Comparison of ENCODE assay signal across 12 cellular contexts in the genomic region with DNA sequence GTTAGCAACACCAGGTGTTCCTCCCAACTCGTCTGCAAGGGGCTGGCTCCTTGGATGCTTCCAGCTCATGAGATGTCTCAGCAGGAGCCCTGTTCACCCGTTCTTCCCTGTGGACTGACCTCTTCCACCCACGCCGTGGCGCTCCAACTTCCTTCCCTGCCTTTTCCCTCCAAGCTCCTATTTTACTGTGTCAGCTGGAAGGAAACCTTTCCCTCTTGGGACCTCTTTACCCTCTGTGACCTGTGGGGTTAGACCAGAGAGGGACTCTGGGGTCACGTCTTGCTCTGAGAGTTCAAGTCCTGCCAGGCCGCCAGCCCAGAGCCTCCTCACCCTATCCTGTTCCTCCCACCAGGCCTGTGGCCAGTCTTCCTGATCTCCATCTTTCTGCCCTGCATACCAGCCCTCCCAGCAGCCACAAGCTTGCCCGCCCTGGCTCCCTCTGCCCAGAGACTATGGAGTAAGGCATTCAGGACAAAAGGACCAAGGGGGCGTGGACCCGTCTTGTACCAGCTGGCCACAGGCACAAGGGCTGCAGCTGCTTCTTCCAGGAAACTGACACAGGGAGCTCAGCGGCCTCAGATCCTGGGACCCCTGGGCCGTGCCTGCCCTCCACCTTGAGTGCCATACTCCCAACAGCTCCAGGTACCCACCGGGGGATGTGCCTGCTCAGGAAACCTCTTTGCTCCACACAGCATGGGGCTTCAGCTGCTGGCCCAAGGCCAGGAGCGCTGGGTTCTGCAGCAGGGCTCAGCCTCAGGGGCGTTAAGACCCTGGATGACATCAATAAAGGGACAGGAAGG. TPM values are rescaled to one million over a fixed set of nuclear protein-coding genes. Genes with fewer than 3 reads are reported as not detected.
DNase-seq lines count a peak whose midpoint lies in the region; ATAC-seq and TF ChIP-seq lines count a peak whose summit lies in the region.
"Had no signal": no experiment of that assay in that cellular context is flagged by ENCODE, and none has a peak within 500 bp of the region (broad histone marks: within the 10 kb centered on the region; RNA-seq: fewer than 3 reads in every experiment).

No MANE protein-coding gene starts in this region.

- peaks cover 9% of the 10 kb centered on the region for H3K27me3 Mint-ChIP-seq in activated CD4-positive, alpha-beta memory T cell treated with anti-CD3 and anti-CD28 coated beads for 36 hours

- H3K4me1 ChIP-seq in heart left ventricle, result peaks cover 2 to 40% (median 21%) of the 10 kb centered on the region in 12 donors

- H3K9me3 ChIP-seq in heart left ventricle, result no peaks in the 10 kb centered on the region

- no peak for TF ChIP-seq CTCF in heart left ventricle (IDR thresholded peaks at IDR 0.05)

- peaks cover 0 to 21% (median 0%) of the 10 kb centered on the region in 9 donors for H3K36me3 ChIP-seq in heart left ventricle

- peak overlapping the region; percentile 18 for H3K4me3 Mint-ChIP-seq in activated CD4-positive, alpha-beta memory T cell treated with anti-CD3 and anti-CD28 coated beads for 36 hours

- TF ChIP-seq POLR2A in GM18526 (IDR thresholded peaks at IDR 0.05; ENCODE audit: extremely low read depth, insufficient read length) (peak; percentile 7), heart left ventricle (IDR thresholded peaks at IDR 0.05) (no peak)

- no peaks in the 10 kb centered on the region for H3K9me3 Mint-ChIP-seq in activated CD4-positive, alpha-beta memory T cell treated with anti-CD3 and anti-CD28 coated beads for 36 hours
- H3K9me3 Mint-ChIP-seq: naive B cell had no signal

- peaks cover 25% of the 10 kb centered on the region for H3K4me1 Mint-ChIP-seq in activated CD4-positive, alpha-beta memory T cell treated with anti-CD3 and anti-CD28 coated beads for 36 hours (ENCODE audit: low read depth)

- no peak overlapping the region for H3K27ac ChIP-seq in heart left ventricle

- CTCF ChIA-PET in activated CD4-positive, alpha-beta memory T cell treated with anti-CD3 and anti-CD28 coated beads for 36 hours (lab: Charles Lee), result interaction anchor here (0.7 to 1.0 kb wide), 4 partner anchors 9 to 11 kb away, joined by 3 to 4 read pairs (median 3); no protein-coding TSS in a partner anchor

- no peak overlapping the region for H3K4me3 ChIP-seq in heart left ventricle

- peaks cover 8 to 13% (median 11%) of the 10 kb centered on the region in 9 donors for H3K27me3 ChIP-seq in heart left ventricle

- peaks cover 35% of the 10 kb centered on the region for H3K36me3 Mint-ChIP-seq in activated CD4-positive, alpha-beta memory T cell treated with anti-CD3 and anti-CD28 coated beads for 36 hours
- H3K36me3 Mint-ChIP-seq: naive B cell had no signal

- peak; percentile 35 to 41 for DNase-seq in NCI-H2081 (lab: John Stamatoyannopoulos, UW)
- DNase-seq in NCI-H2081 treated with DMSO at 0.1 percent for 48 hours (lab: John Stamatoyannopoulos, UW), result no peak
- DNase-seq in activated CD4-positive, alpha-beta memory T cell treated with anti-CD3 and anti-CD28 coated beads for 36 hours, result no peak
- peak; percentile 87 for DNase-seq in mesenteric fat pad (ENCODE audit: low spot score)
- DNase-seq in heart left ventricle, result no peak
- no peak for DNase-seq in ureter (ENCODE audit: low spot score)
- DNase-seq: IMR-90, naive B cell, NCI-H2029, trophoblast cell had no signal

- whole genome bisulfite sequencing in heart left ventricle, 4 donors, result 75 to 79% (median 78%) methylated on average over 11 to 15 of the region's 15 CpGs

- POLR2A ChIA-PET in activated CD4-positive, alpha-beta memory T cell treated with anti-CD3 and anti-CD28 coated beads for 36 hours (lab: Charles Lee), result interaction anchor here (0.7 to 1.1 kb wide), 3 partner anchors 8 to 51 kb away, joined by 3 to 4 read pairs (median 3); a partner anchor contains a TSS

- intact Hi-C loops in activated CD4-positive, alpha-beta memory T cell treated with anti-CD3 and anti-CD28 coated beads for 36 hours (cut with micrococcal nuclease), result loop anchor here (2.0 kb wide), 1 partner anchor 49 kb away; a partner anchor contains a TSS
- intact Hi-C loops in heart left ventricle (cut with DNase I), result no loop called here

- peak overlapping the region; percentile 24 for H3K27ac Mint-ChIP-seq in activated CD4-positive, alpha-beta memory T cell treated with anti-CD3 and anti-CD28 coated beads for 36 hours

- ATAC-seq in GM18873 (IDR thresholded peaks at IDR 0.05; ENCODE audit: low FRiP score, unreplicated experiment) (no peak), heart left ventricle (no peak)

RNA-seq across cellular contexts. Expression of a gene that starts 3.0 kb away (rescaled TPM):
- 10 to 100 TPM; 37.0 to 37.9 TPM for total RNA-seq in activated CD4-positive, alpha-beta memory T cell treated with anti-CD3 and anti-CD28 coated beads for 36 hours
- total RNA-seq in mesenteric fat pad (4.5 TPM), heart left ventricle (10 to 100 TPM in 1 of 9 donors, 1 to 10 TPM in 8; 6.9 to 16.3 (median 9.0) TPM), ureter (4.5 TPM)
- 10 to 100 TPM in 1 of 2 donors, 1 to 10 TPM in 1; 8.1 to 15.2 TPM for polyA plus RNA-seq in heart left ventricle

RNA-seq across cellular contexts. Expression of a gene that starts 8.1 kb away (rescaled TPM):
- 100 to 1,000 TPM; 123 to 134 TPM for total RNA-seq in activated CD4-positive, alpha-beta memory T cell treated with anti-CD3 and anti-CD28 coated beads for 36 hours
- total RNA-seq in mesenteric fat pad (0.58 TPM), heart left ventricle (10 to 100 TPM in 1 of 9 donors, 1 to 10 TPM in 4, under 1 TPM in 4; 0.72 to 11.9 (median 1.2) TPM), ureter (2.2 TPM)
- 1 to 10 TPM; 1.3 to 2.5 TPM for polyA plus RNA-seq in heart left ventricle

RNA-seq across cellular contexts. Expression of a gene that starts 8.1 kb away (rescaled TPM):
- total RNA-seq in activated CD4-positive, alpha-beta memory T cell treated with anti-CD3 and anti-CD28 coated beads for 36 hours, result not detected
- not detected for total RNA-seq in mesenteric fat pad
- under 1 TPM in 1 of 9 donors, not detected in 8; 0.27 TPM for total RNA-seq in heart left ventricle
- not detected for polyA plus RNA-seq in heart left ventricle
- total RNA-seq in ureter, result not detected
- total RNA-seq: IMR-90 had no signal

RNA-seq across cellular contexts. Expression of a gene that starts 40.5 kb away (rescaled TPM):
- not detected for total RNA-seq in activated CD4-positive, alpha-beta memory T cell treated with anti-CD3 and anti-CD28 coated beads for 36 hours
- total RNA-seq in mesenteric fat pad (not detected), heart left ventricle (1 to 10 TPM in 2 of 9 donors, under 1 TPM in 7; 0.13 to 2.0 (median 0.75) TPM), ureter (0.42 TPM)
- 1 to 10 TPM in 1 of 2 donors, under 1 TPM in 1; 0.62 to 1.7 TPM for polyA plus RNA-seq in heart left ventricle
- total RNA-seq: IMR-90 had no signal

RNA-seq across cellular contexts. Expression of a gene that starts 45.8 kb away (rescaled TPM):
- total RNA-seq in activated CD4-positive, alpha-beta memory T cell treated with anti-CD3 and anti-CD28 coated beads for 36 hours, result not detected
- not detected for total RNA-seq in mesenteric fat pad
- not detected for total RNA-seq in heart left ventricle
- under 1 TPM in 1 of 2 donors, not detected in 1; 0.04 TPM for polyA plus RNA-seq in heart left ventricle
- not detected for total RNA-seq in ureter
- total RNA-seq: IMR-90 had no signal

Comparison
In these comparisons a context has a peak if more than half of its experiments do, and no peak if none do; other contexts are left out.
1. DNase-seq: peak in NCI-H2081 (2 of 2) and mesenteric fat pad (single experiment); none in NCI-H2081 treated with DMSO at 0.1 percent for 48 hours (single experiment), activated CD4-positive, alpha-beta memory T cell treated with anti-CD3 and anti-CD28 coated beads for 36 hours (single experiment), heart left ventricle (0 of 5) and ureter (single experiment).
2. RNA of a gene that starts 8.1 kb away (total RNA-seq): 123 to 134 TPM in activated CD4-positive, alpha-beta memory T cell treated with anti-CD3 and anti-CD28 coated beads for 36 hours; 2.2 TPM in ureter (single experiment), 0.72 to 11.9 TPM in heart left ventricle and 0.58 TPM in mesenteric fat pad (single experiment); every median in the first group is over 4 times any median in the second.